Comparison of ENCODE assay signal across 28 cellular contexts in genomic region chr20:62931464-62931863, GRCh38. TPM values are rescaled to one million over a fixed set of nuclear protein-coding genes. Genes with fewer than 3 reads are reported as not detected.
A peak's percentile ranks its signal among the peaks of the same experiment; 100 is the strongest.
DNase-seq lines count a peak whose midpoint lies in the region; ATAC-seq, FAIRE-seq and TF ChIP-seq lines count a peak whose summit lies in the region.
"Had no signal": no experiment of that assay in that cellular context is flagged by ENCODE, and none has a peak within 500 bp of the region (broad histone marks: within the 10 kb centered on the region; RNA-seq: fewer than 3 reads in every experiment).

No MANE protein-coding gene starts in this region.

- H4K8ac ChIP-seq in H1 (ENCODE audit: extremely low read depth, insufficient read depth, low read length): 0 out of 2 replicates have a peak overlapping the region, but pooled peaks have one; percentile 57

- H3K27ac Mint-ChIP-seq in neural progenitor cell (no peak overlapping the region), T-helper 17 cell (no peak overlapping the region)
- H3K27ac Mint-ChIP-seq: stimulated activated memory B cell treated with anti-CD40 and anti-IgM and Interleukin-4, amounts not matched to agents 10 μg/mL and 1 μg/mL and 100 μg/mL, for 72 hours had no signal

- H3K14ac ChIP-seq in H1 (ENCODE audit: insufficient read length): no peak overlapping the region

- no peak overlapping the region for H3K18ac ChIP-seq in H1 (ENCODE audit: extremely low read depth, low read length)

- no peak overlapping the region for H3K56ac ChIP-seq in H1 (replicated peaks; ENCODE audit: insufficient read length, low read depth, low read length)

- H4K91ac ChIP-seq in H1 (replicated peaks; ENCODE audit: insufficient read length, low read length): no peak overlapping the region

- no peak for TF ChIP-seq RAD21 in H1 (IDR thresholded peaks at IDR 0.05 in 1 of 2, conservative IDR thresholded peaks at IDR 0.05 in 1 of 2; ENCODE audit: low read depth in 2 of 2, low read length in 2 of 2)

- peaks cover 33% of the 10 kb centered on the region for H3K4me1 ChIP-seq in A673 (ENCODE audit: insufficient read depth, low read length, poor library complexity, severe bottlenecking)
- H3K4me1 ChIP-seq in H1 (replicated peaks in 1 of 4; ENCODE audit: control insufficient read depth in 3 of 4, insufficient read depth in 4 of 4, low read length in 3 of 4): peaks cover 13 to 43% (median 22%) of the 10 kb centered on the region in 4 experiments
- H3K4me1 ChIP-seq in neural progenitor cell: peaks cover 24% of the 10 kb centered on the region

- peaks cover 2% of the 10 kb centered on the region for H3K27me3 Mint-ChIP-seq in neural progenitor cell (ENCODE audit: insufficient read depth, low read depth)
- no peaks in the 10 kb centered on the region for H3K27me3 Mint-ChIP-seq in T-helper 17 cell
- H3K27me3 Mint-ChIP-seq: activated CD4-positive, alpha-beta memory T cell treated with anti-CD3 and anti-CD28 coated beads for 36 hours; stimulated activated memory B cell treated with anti-CD40 and anti-IgM and Interleukin-4, amounts not matched to agents 10 μg/mL and 1 μg/mL and 100 μg/mL, for 72 hours had no signal

- no peak for ATAC-seq in T-helper 17 cell
- ATAC-seq: body of pancreas; heart left ventricle; SK-N-SH treated with all-trans-retinoic acid at 6 μM for 48 hours; stimulated activated memory B cell treated with anti-CD40 and anti-IgM and Interleukin-4, amounts not matched to agents 10 μg/mL and 1 μg/mL and 100 μg/mL, for 72 hours had no signal

- H3K4me3 ChIP-seq in A673 (ENCODE audit: low read depth, low read length, poor library complexity, severe bottlenecking): no peak overlapping the region
- H3K4me3 ChIP-seq in SU-DHL-6 (ENCODE audit: insufficient read depth, low read length, poor library complexity, severe bottlenecking): no peak overlapping the region
- no peak overlapping the region for H3K4me3 ChIP-seq in H1 (ENCODE audit: extremely low read depth in 1 of 4, insufficient read depth in 2 of 4, low read depth in 3 of 4, low read length in 4 of 4)
- H3K4me3 ChIP-seq in neural progenitor cell: no peak overlapping the region
- H3K4me3 ChIP-seq: body of pancreas, heart left ventricle, suprapubic skin, uterus had no signal

- peaks cover 29% of the 10 kb centered on the region for H3K4me1 Mint-ChIP-seq in neural progenitor cell
- H3K4me1 Mint-ChIP-seq in T-helper 17 cell: peaks cover 30% of the 10 kb centered on the region

- WGBS in H1 (ENCODE audit: extremely low coverage in 1 of 2, insufficient coverage in 1 of 2, insufficient read length in 1 of 2, insufficient replicate concordance in 2 of 2, low coverage in 1 of 2, low lambda C conversion rate in 2 of 2, missing lambda C conversion rate in 1 of 2), 2 experiments: 67% methylated on average over 9 of the region's 9 CpGs; no CpG with 5 or more reads in 1 of the 2 experiments

- TF ChIP-seq EP300 in H1 (IDR thresholded peaks at IDR 0.05; ENCODE audit: borderline replicate concordance in 1 of 2, low read depth in 2 of 2, low read length in 2 of 2): no peak

- H3K9me2 ChIP-seq in SU-DHL-6 (replicated peaks; ENCODE audit: insufficient read depth, low read length): no peaks in the 10 kb centered on the region

- POLR2A ChIA-PET in A673 (lab: Charles Lee; ENCODE audit: low non-redundant PET) (no interaction called here), H1 (lab: Charles Lee; ENCODE audit: partially characterized antibody) (interaction anchor here (0.7 to 1.2 kb wide), 2 partner anchors 19 to 66 kb away, joined by 3 read pairs; no protein-coding TSS in a partner anchor)

- H3K23me2 ChIP-seq in H1 (ENCODE audit: low read depth, low read length): peaks cover 19% of the 10 kb centered on the region

- H3K23ac ChIP-seq in H1 (ENCODE audit: insufficient read length): no peak overlapping the region

- peaks cover 26% of the 10 kb centered on the region for H3K36me3 ChIP-seq in A673 (ENCODE audit: insufficient read depth, low read length, poor library complexity, severe bottlenecking)
- H3K36me3 ChIP-seq in SU-DHL-6 (ENCODE audit: low read length): no peaks in the 10 kb centered on the region; the same call in 1 of the 2 replicates
- H3K36me3 ChIP-seq in H1 (ENCODE audit: control insufficient read depth in 2 of 4, insufficient read depth in 4 of 4, low read length in 3 of 4): peaks cover 0 to 23% (median 5%) of the 10 kb centered on the region in 4 experiments; a peak in 4 of 8 replicates
- no peaks in the 10 kb centered on the region for H3K36me3 ChIP-seq in neural progenitor cell
- H3K36me3 ChIP-seq: uterus had no signal

- H2BK120ac ChIP-seq in H1 (replicated peaks; ENCODE audit: low read depth, low read length): no peak overlapping the region

- no peak overlapping the region for H2BK15ac ChIP-seq in H1 (ENCODE audit: low read length)

- no peak overlapping the region for H3K4ac ChIP-seq in H1 (replicated peaks; ENCODE audit: insufficient read length, low read depth, low read length)

- H2BK12ac ChIP-seq in H1 (ENCODE audit: low read depth, low read length): no peak overlapping the region

- no TSS peak for BruUV-seq in A673 (replicated peaks; lab: Mats Ljungman, UMichigan)

- no peak for DNase-seq in A673 (ENCODE audit: low spot score)
- no peak for DNase-seq in GM12891 (ENCODE audit: insufficient read length, low spot score)
- DNase-seq in H1 (ENCODE audit: low read depth in 1 of 2, low spot score in 2 of 2): no peak
- no peak for DNase-seq in neural progenitor cell (ENCODE audit: low spot score)
- DNase-seq in DMS79 treated with DMSO at 0.1 percent for 48 hours (lab: John Stamatoyannopoulos, UW): no peak
- no peak for DNase-seq in NCI-H2029 (lab: John Stamatoyannopoulos, UW)
- DNase-seq in T-helper 17 cell: no peak
- DNase-seq: activated CD4-positive, alpha-beta memory T cell treated with anti-CD3 and anti-CD28 coated beads for 36 hours; activated effector memory CD4-positive, alpha-beta T cell treated with Interleukin-2 at 50 U/mL for 16 hours; body of pancreas; cerebellar nuclear complex; effector CD4-positive, alpha-beta T cell; heart left ventricle; mammary epithelial cell; NCI-H146; NCI-H526; nucleus accumbens; small intestine; stimulated activated CD4-positive, alpha-beta T cell treated with anti-CD3 and anti-CD28 coated beads, Interleukin-2, amount 100 ng/mL, for 48 hours; T1000; uterus had no signal

- H3K9me3 Mint-ChIP-seq in neural progenitor cell: no peaks in the 10 kb centered on the region
- H3K9me3 Mint-ChIP-seq: activated CD4-positive, alpha-beta memory T cell treated with anti-CD3 and anti-CD28 coated beads for 36 hours; stimulated activated memory B cell treated with anti-CD40 and anti-IgM and Interleukin-4, amounts not matched to agents 10 μg/mL and 1 μg/mL and 100 μg/mL, for 72 hours had no signal

- no peaks in the 10 kb centered on the region for H3K9me3 ChIP-seq in A673 (ENCODE audit: low read depth, low read length, poor library complexity, severe bottlenecking)
- H3K9me3 ChIP-seq in SU-DHL-6 (ENCODE audit: insufficient read depth, low read length): no peaks in the 10 kb centered on the region
- no peaks in the 10 kb centered on the region for H3K9me3 ChIP-seq in H1 (ENCODE audit: insufficient read depth in 2 of 2, low read depth in 1 of 2, low read length in 1 of 2)
- no peaks in the 10 kb centered on the region for H3K9me3 ChIP-seq in neural progenitor cell (ENCODE audit: low read depth)
- H3K9me3 ChIP-seq in T-helper 17 cell (ENCODE audit: control insufficient read depth, low read length, poor library complexity, severe bottlenecking): no peaks in the 10 kb centered on the region
- H3K9me3 ChIP-seq: body of pancreas, heart left ventricle, suprapubic skin, uterus had no signal

- peak overlapping the region; percentile 14 for H3K4me2 ChIP-seq in SU-DHL-6 (ENCODE audit: low read depth, low read length, poor library complexity, severe bottlenecking)
- H3K4me2 ChIP-seq in H1 (ENCODE audit: insufficient read depth in 1 of 2, low read depth in 2 of 2, low read length in 2 of 2): peak overlapping the region in 1 of 2 experiments; percentile 99; a peak in 1 of 4 replicates
- no peak overlapping the region for H3K4me2 ChIP-seq in neural progenitor cell
- H3K4me2 ChIP-seq: KMS-11 had no signal

- intact Hi-C loops in A673 (cut with micrococcal nuclease; ENCODE audit: unreplicated experiment): no loop called here

- TF ChIP-seq CTCF in A673 (conservative IDR thresholded peaks at IDR 0.05; ENCODE audit: low read depth, low read length) (no peak), SU-DHL-6 (IDR thresholded peaks at IDR 0.05; ENCODE audit: insufficient read depth, low read length, poor library complexity, severe bottlenecking) (no peak), H1 (IDR thresholded peaks at IDR 0.05; ENCODE audit: control extremely low read depth in 1 of 3, insufficient read depth in 1 of 3, low read depth in 1 of 3, low read length in 3 of 3) (no peak), neural progenitor cell (IDR thresholded peaks at IDR 0.05) (no peak)

- peaks cover 100% of the 10 kb centered on the region for H3K79me2 ChIP-seq in SU-DHL-6 (ENCODE audit: insufficient read depth, low read length)
- peaks cover 62 to 88% of the 10 kb centered on the region in 2 experiments for H3K79me2 ChIP-seq in H1 (ENCODE audit: control insufficient read depth in 1 of 2, insufficient read depth in 2 of 2, low read length in 2 of 2)
- peaks cover 100% of the 10 kb centered on the region for H3K79me2 ChIP-seq in neural progenitor cell (ENCODE audit: low read depth)

- H3K9ac ChIP-seq in SU-DHL-6 (ENCODE audit: low read length) (no peak overlapping the region), H1 (replicated peaks in 1 of 4; ENCODE audit: extremely low read depth in 1 of 4, low read depth in 3 of 4, low read length in 3 of 4) (no peak overlapping the region; a peak in 1 of 7 replicates), neural progenitor cell (no peak overlapping the region)
- H3K9ac ChIP-seq: KMS-11 had no signal

- H3F3A ChIP-seq in SU-DHL-6 (ENCODE audit: insufficient read depth) (peaks cover 15% of the 10 kb centered on the region; the same call in 1 of the 2 replicates), neural progenitor cell (ENCODE audit: low read depth) (peaks cover 74% of the 10 kb centered on the region)

- H4K20me1 ChIP-seq in SU-DHL-6 (ENCODE audit: low read depth, low read length) (peaks cover 18% of the 10 kb centered on the region; the same call in 1 of the 2 replicates), H1 (replicated peaks in 1 of 2; ENCODE audit: control insufficient read depth in 1 of 2, insufficient read depth in 2 of 2, low read length in 2 of 2) (peaks cover 34% of the 10 kb centered on the region in 2 experiments), neural progenitor cell (ENCODE audit: low read depth) (peaks cover 100% of the 10 kb centered on the region)

- peaks cover 6% of the 10 kb centered on the region; the same call in 1 of the 2 replicates for H3K79me1 ChIP-seq in H1 (ENCODE audit: low read depth, low read length)

- H3K4me3 Mint-ChIP-seq in neural progenitor cell: no peak overlapping the region
- H3K4me3 Mint-ChIP-seq in T-helper 17 cell: no peak overlapping the region
- H3K4me3 Mint-ChIP-seq: activated CD4-positive, alpha-beta memory T cell treated with anti-CD3 and anti-CD28 coated beads for 36 hours; stimulated activated memory B cell treated with anti-CD40 and anti-IgM and Interleukin-4, amounts not matched to agents 10 μg/mL and 1 μg/mL and 100 μg/mL, for 72 hours had no signal

- H4K5ac ChIP-seq in H1 (ENCODE audit: insufficient read length, low read depth, low read length): no peak overlapping the region

- H2BK5ac ChIP-seq in H1 (ENCODE audit: low read depth, low read length): no peak overlapping the region

- TF ChIP-seq POLR2A in GM12891 (IDR thresholded peaks at IDR 0.05; ENCODE audit: low read depth, low read length): no peak
- no peak for TF ChIP-seq POLR2A in H1 (IDR thresholded peaks at IDR 0.05; ENCODE audit: control extremely low read depth in 1 of 2, low read depth in 2 of 2, low read length in 2 of 2)

- H3K36me3 Mint-ChIP-seq in neural progenitor cell (peaks cover 2% of the 10 kb centered on the region), T-helper 17 cell (ENCODE audit: low read depth) (no peaks in the 10 kb centered on the region)
- H3K36me3 Mint-ChIP-seq: stimulated activated memory B cell treated with anti-CD40 and anti-IgM and Interleukin-4, amounts not matched to agents 10 μg/mL and 1 μg/mL and 100 μg/mL, for 72 hours had no signal

- CTCF ChIA-PET in A673 (lab: Charles Lee) (no interaction called here), H1 (lab: Charles Lee; ENCODE audit: partially characterized antibody) (interaction anchor here (1.7 kb wide), 1 partner anchor 24 kb away, joined by 4 read pairs; no protein-coding TSS in a partner anchor)

- H3K27me3 ChIP-seq in A673 (replicated peaks; ENCODE audit: insufficient read depth, low read depth, low read length, poor library complexity): no peaks in the 10 kb centered on the region
- no peaks in the 10 kb centered on the region for H3K27me3 ChIP-seq in SU-DHL-6 (ENCODE audit: low read length)
- no peaks in the 10 kb centered on the region for H3K27me3 ChIP-seq in H1 (replicated peaks in 1 of 4; ENCODE audit: control insufficient read depth in 3 of 4, extremely low read depth in 1 of 4, insufficient read depth in 3 of 4, low read length in 3 of 4)
- H3K27me3 ChIP-seq in neural progenitor cell: no peaks in the 10 kb centered on the region
- H3K27me3 ChIP-seq: body of pancreas, heart left ventricle, suprapubic skin, uterus had no signal

- peak overlapping the region; percentile 33; the same call in 1 of the 2 replicates for H2AK5ac ChIP-seq in H1 (ENCODE audit: low read depth, low read length)

- H3K27ac ChIP-seq in A673 (ENCODE audit: low read depth, low read length, poor library complexity, severe bottlenecking): peak overlapping the region; percentile 5
- peak overlapping the region; percentile 3; the same call in 1 of the 2 replicates for H3K27ac ChIP-seq in SU-DHL-6 (ENCODE audit: low read depth, low read length)
- no peak overlapping the region for H3K27ac ChIP-seq in H1 (ENCODE audit: low read depth, low read length)
- H3K27ac ChIP-seq in neural progenitor cell: no peak overlapping the region
- H3K27ac ChIP-seq: body of pancreas, heart left ventricle, KMS-11, suprapubic skin, uterus had no signal

- no peak overlapping the region for H2AFZ ChIP-seq in SU-DHL-6 (ENCODE audit: low read depth, low read length, severe bottlenecking)
- no peak overlapping the region for H2AFZ ChIP-seq in H1 (ENCODE audit: low read length)
- H2AFZ ChIP-seq in neural progenitor cell (replicated peaks): no peak overlapping the region

- FAIRE-seq in GM12891 (lab: Jason Lieb, UNC) (no peak), H1 (lab: Jason Lieb, UNC) (no peak)
- FAIRE-seq: A204.1, D721Med, small intestine had no signal

- no peak overlapping the region for H2BK20ac ChIP-seq in H1 (ENCODE audit: low read length)

RNA-seq across cellular contexts. Expression of gene DIDO1, which starts 5.2 kb away (rescaled TPM):
- total RNA-seq in A673 (2021): 61.7 and 64.4 TPM in 2 replicates
- 29.5 TPM for polyA plus RNA-seq in GM12891 (2012; ENCODE audit: low read depth, missing spikeins)
- total RNA-seq in H1 (2021; fragmentation: NEBNext Ultra II Directional; extraction: Animal tissue kit (Norgen Biotek cat#: 25700)): 82.8 and 83.2 TPM in 2 replicates
- 53.6 and 58.8 TPM in 2 replicates for polyA plus RNA-seq in H1 (2011; rRNA removed)
- 66.3 TPM for polyA plus RNA-seq in H1 (2011; cell fraction: cytosol; rRNA removed)
- 116 TPM for polyA plus RNA-seq in H1 (2011; cell fraction: nucleus; rRNA removed)
- polyA plus RNA-seq in H1 (2012, experiment 1 of 2): 47.3 to 53.1 TPM (median 49.3 TPM) in 4 replicates
- 13.9 TPM for polyA plus RNA-seq in H1 (2012, experiment 2 of 2)
- 63.3 TPM for polyA plus RNA-seq in H1 (2013, experiment 1 of 2)
- polyA plus RNA-seq in H1 (2013, experiment 2 of 2): 61.2 TPM
- polyA minus RNA-seq in H1 (2011; rRNA and poly(A)+ RNA removed): 46.3 and 51.4 TPM in 2 replicates
- 31.8 TPM for polyA minus RNA-seq in H1 (2011; cell fraction: cytosol; rRNA and poly(A)+ RNA removed)
- polyA minus RNA-seq in H1 (2011; cell fraction: nucleus; rRNA and poly(A)+ RNA removed): 65.1 TPM
- total RNA-seq in neural progenitor cell (ENCODE audit: low replicate concordance): 64.5 and 68.5 TPM in 2 replicates
- total RNA-seq in T-helper 17 cell: 10 to 100 TPM; 58.3 to 65.7 TPM

RNA-seq across cellular contexts. Expression of gene GID8, which starts 6.5 kb away (rescaled TPM):
- total RNA-seq in A673 (2021) (40.2 and 42.0 TPM in 2 replicates), neural progenitor cell (ENCODE audit: low replicate concordance) (48.7 and 50.0 TPM in 2 replicates), T-helper 17 cell (10 to 100 TPM; 33.4 to 39.9 TPM)
- polyA plus RNA-seq in GM12891 (2012; ENCODE audit: low read depth, missing spikeins): 23.0 TPM
- 72.9 and 73.1 TPM in 2 replicates for total RNA-seq in H1 (2021; fragmentation: NEBNext Ultra II Directional; extraction: Animal tissue kit (Norgen Biotek cat#: 25700))
- polyA plus RNA-seq in H1 (2011; rRNA removed): 39.7 and 40.7 TPM in 2 replicates
- polyA plus RNA-seq in H1 (2011; cell fraction: cytosol; rRNA removed): 44.1 TPM
- 33.3 TPM for polyA plus RNA-seq in H1 (2011; cell fraction: nucleus; rRNA removed)
- polyA plus RNA-seq in H1 (2012, experiment 1 of 2): 43.9 to 48.5 TPM (median 46.8 TPM) in 4 replicates
- polyA plus RNA-seq in H1 (2012, experiment 2 of 2): 28.5 TPM
- 46.0 TPM for polyA plus RNA-seq in H1 (2013, experiment 1 of 2)
- polyA plus RNA-seq in H1 (2013, experiment 2 of 2): 45.2 TPM
- polyA minus RNA-seq in H1 (2011; rRNA and poly(A)+ RNA removed): 51.3 and 52.9 TPM in 2 replicates
- polyA minus RNA-seq in H1 (2011; cell fraction: cytosol; rRNA and poly(A)+ RNA removed): 29.9 TPM
- 23.9 TPM for polyA minus RNA-seq in H1 (2011; cell fraction: nucleus; rRNA and poly(A)+ RNA removed)

RNA-seq across cellular contexts. Expression of gene SLC17A9, which starts 21.0 kb away (rescaled TPM):
- total RNA-seq in A673 (2021) (0.17 TPM in 1 of 2 replicates, not detected in the other), neural progenitor cell (ENCODE audit: low replicate concordance) (0.17 and 0.74 TPM in 2 replicates), T-helper 17 cell (1 to 10 TPM in 1 of 2 donors, under 1 TPM in 1; 0.89 to 2.4 TPM)
- polyA plus RNA-seq in GM12891 (2012; ENCODE audit: low read depth, missing spikeins): 33.7 TPM
- total RNA-seq in H1 (2021; fragmentation: NEBNext Ultra II Directional; extraction: Animal tissue kit (Norgen Biotek cat#: 25700)): 31.1 and 35.2 TPM in 2 replicates
- polyA plus RNA-seq in H1 (2011; rRNA removed): 23.5 and 39.6 TPM in 2 replicates
- polyA plus RNA-seq in H1 (2011; cell fraction: cytosol; rRNA removed): 26.0 TPM
- 178 TPM for polyA plus RNA-seq in H1 (2011; cell fraction: nucleus; rRNA removed)
- polyA plus RNA-seq in H1 (2012, experiment 1 of 2): 15.9 to 29.2 TPM (median 25.3 TPM) in 4 replicates
- polyA plus RNA-seq in H1 (2012, experiment 2 of 2): 17.4 TPM
- polyA plus RNA-seq in H1 (2013, experiment 1 of 2): 44.3 TPM
- polyA plus RNA-seq in H1 (2013, experiment 2 of 2): 44.7 TPM
- polyA minus RNA-seq in H1 (2011; rRNA and poly(A)+ RNA removed): 6.0 and 6.5 TPM in 2 replicates
- polyA minus RNA-seq in H1 (2011; cell fraction: cytosol; rRNA and poly(A)+ RNA removed): 10.4 TPM
- polyA minus RNA-seq in H1 (2011; cell fraction: nucleus; rRNA and poly(A)+ RNA removed): 14.7 TPM

Comparison
In these comparisons a context has a peak if more than half of its experiments do, and no peak if none do; other contexts are left out.
1. H3K27ac ChIP-seq: peak in A673 (single experiment) and SU-DHL-6 (single experiment); none in H1 (single experiment) and neural progenitor cell (single experiment).